Comparison of ENCODE assay signal across 8 cellular contexts in the genomic region with DNA sequence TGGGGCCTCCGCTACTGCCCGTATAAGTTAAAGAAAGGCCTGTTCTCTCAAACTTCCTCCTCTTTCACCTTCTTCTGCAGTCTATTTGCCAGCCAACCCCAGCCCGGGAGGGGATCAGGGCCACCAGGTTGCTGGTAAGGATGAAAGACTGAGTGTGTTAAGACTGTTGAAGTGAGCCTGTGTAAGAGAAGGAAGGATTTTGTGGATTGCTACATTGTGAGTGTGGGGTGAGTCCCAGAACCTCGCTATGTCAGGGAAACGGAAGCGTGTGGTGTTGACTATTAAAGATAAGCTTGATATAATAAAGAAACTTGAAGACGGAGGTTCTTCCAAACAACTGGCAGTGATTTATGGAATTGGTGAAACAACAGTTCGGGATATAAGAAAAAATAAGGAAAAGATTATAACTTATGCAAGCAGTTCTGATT. TPM values are rescaled to one million over a fixed set of nuclear protein-coding genes. Genes with fewer than 3 reads are reported as not detected.
DNase-seq lines count a peak whose midpoint lies in the region; ATAC-seq and TF ChIP-seq lines count a peak whose summit lies in the region.

No MANE protein-coding gene starts in this region.

- H3K27me3 ChIP-seq in SJCRH30 (no peaks in the 10 kb centered on the region), esophagus squamous epithelium (no peaks in the 10 kb centered on the region), neuron (ENCODE audit: insufficient read depth, low read length) (no peaks in the 10 kb centered on the region)

- no peak for TF ChIP-seq POLR2A in esophagus squamous epithelium (IDR thresholded peaks at IDR 0.05)

- peak overlapping the region; percentile 99 for H2AFZ ChIP-seq in neuron (ENCODE audit: low read depth, low read length)

- H3K4me1 ChIP-seq in SJCRH30: 0 out of 2 replicates have a peak, but pooled peaks cover 3% of the 10 kb centered on the region
- H3K4me1 ChIP-seq in esophagus squamous epithelium: peaks cover 5 to 38% (median 10%) of the 10 kb centered on the region in 3 donors
- H3K4me1 ChIP-seq in neuron (ENCODE audit: insufficient read depth, low read length): peaks cover 30% of the 10 kb centered on the region

- ATAC-seq in GM19035 (IDR thresholded peaks at IDR 0.05; ENCODE audit: unreplicated experiment) (peak; percentile 2), HG03095 (IDR thresholded peaks at IDR 0.05; ENCODE audit: unreplicated experiment) (no peak), HG02981 (IDR thresholded peaks at IDR 0.05; ENCODE audit: unreplicated experiment) (no peak), GM21737 (IDR thresholded peaks at IDR 0.05; ENCODE audit: unreplicated experiment) (no peak)

- DNase-seq in SJCRH30: no peak
- no peak for DNase-seq in esophagus squamous epithelium (lab: John Stamatoyannopoulos, UW)
- DNase-seq in COLO668 (lab: John Stamatoyannopoulos, UW; ENCODE audit: unreplicated experiment): no peak

- H3K9me3 ChIP-seq in SJCRH30 (replicated peaks) (no peaks in the 10 kb centered on the region), esophagus squamous epithelium (no peaks in the 10 kb centered on the region), neuron (ENCODE audit: low read length) (no peaks in the 10 kb centered on the region)

- H3K27ac ChIP-seq in SJCRH30 (peak overlapping the region; percentile 80), esophagus squamous epithelium (peak overlapping the region; percentile 90 to 96 (median 95))

- TF ChIP-seq CTCF in esophagus squamous epithelium (IDR thresholded peaks at IDR 0.05): no peak

- intact Hi-C loops in esophagus squamous epithelium (cut with DNase I): no loop called here

- peak overlapping the region; percentile 89 for H3K4me3 ChIP-seq in SJCRH30
- peak overlapping the region; percentile 79 to 97 (median 89) for H3K4me3 ChIP-seq in esophagus squamous epithelium
- H3K4me3 ChIP-seq in neuron (ENCODE audit: low read length): peak overlapping the region; percentile 78

- WGBS in esophagus squamous epithelium, 2 donors: 24 to 28% methylated on average over 8 of the region's 8 CpGs

- H3K36me3 ChIP-seq in SJCRH30: no peaks in the 10 kb centered on the region
- no peaks in the 10 kb centered on the region for H3K36me3 ChIP-seq in esophagus squamous epithelium
- H3K36me3 ChIP-seq in neuron (ENCODE audit: insufficient read depth, low read length): peaks cover 10% of the 10 kb centered on the region

RNA-seq across cellular contexts. Expression of a gene that starts 0.6 kb away (rescaled TPM):
- total RNA-seq in SJCRH30 (2014; rRNA removed; shearing (Covaris generic)): 3.7 and 4.8 TPM in 2 replicates
- total RNA-seq in esophagus squamous epithelium: 1 to 10 TPM; 4.3 to 6.1 (median 4.6) TPM

RNA-seq across cellular contexts. Expression of a gene that starts 0.7 kb away (rescaled TPM):
- total RNA-seq in SJCRH30 (2014; rRNA removed; shearing (Covaris generic)): 11.3 and 16.5 TPM in 2 replicates
- 10 to 100 TPM in 2 of 4 donors, 1 to 10 TPM in 2; 8.8 to 18.7 (median 10.0) TPM for total RNA-seq in esophagus squamous epithelium

RNA-seq across cellular contexts. Expression of a gene that starts 47.4 kb away (rescaled TPM):
- total RNA-seq in SJCRH30 (2014; rRNA removed; shearing (Covaris generic)): 2.1 and 2.2 TPM in 2 replicates
- 10 to 100 TPM in 1 of 4 donors, 1 to 10 TPM in 3; 4.7 to 21.7 (median 7.3) TPM for total RNA-seq in esophagus squamous epithelium
